In genomic region chr19:48656840-48657474, GRCh38 we compare ENCODE assay signal across 11 cellular contexts. TPM values are rescaled to one million over a fixed set of nuclear protein-coding genes. Genes with fewer than 3 reads are reported as not detected.
DNase-seq lines count a peak whose midpoint lies in the region; ATAC-seq and TF ChIP-seq lines count a peak whose summit lies in the region.
"Had no signal": no experiment of that assay in that cellular context is flagged by ENCODE, and none has a peak within 500 bp of the region (broad histone marks: within the 10 kb centered on the region; RNA-seq: fewer than 3 reads in every experiment).

No MANE protein-coding gene starts in this region.

- no peak overlapping the region for H3K4me3 Mint-ChIP-seq in Caco-2 (ENCODE audit: unreplicated experiment)
- H3K4me3 Mint-ChIP-seq: activated naive CD4-positive, alpha-beta T cell treated with anti-CD3 and anti-CD28 coated beads for 36 hours had no signal

- no peaks in the 10 kb centered on the region for H3K4me1 Mint-ChIP-seq in Caco-2 (ENCODE audit: low read depth, unreplicated experiment)

- ATAC-seq in RWPE2 (ENCODE audit: low read depth) (peak; percentile 66), esophagus mucosa (peak; percentile 19), HG02840 (IDR thresholded peaks at IDR 0.05; ENCODE audit: low FRiP score, unreplicated experiment) (no peak), HG02938 (IDR thresholded peaks at IDR 0.05; ENCODE audit: unreplicated experiment) (no peak)

- H3K9me2 ChIP-seq in GM23248 (ENCODE audit: insufficient read depth) = no peaks in the 10 kb centered on the region

- TF ChIP-seq CTCF in RWPE2 (IDR thresholded peaks at IDR 0.05; ENCODE audit: poor library complexity, severe bottlenecking) (no peak), Caco-2 (IDR thresholded peaks at IDR 0.05; ENCODE audit: insufficient read depth in 1 of 2, low read depth in 1 of 2, low read length in 1 of 2, severe bottlenecking in 1 of 2, unreplicated experiment in 1 of 2) (no peak)

- CTCF ChIA-PET in Caco-2 (lab: Charles Lee) = no interaction called here

- BruUV-seq in Caco-2 (replicated peaks; lab: Mats Ljungman, UMichigan) = no TSS peak

- H2AFZ ChIP-seq in GM23248 = no peak overlapping the region

- H3K9me3 ChIP-seq in GM23248 (ENCODE audit: low read depth) (no peaks in the 10 kb centered on the region), RWPE2 (ENCODE audit: severe bottlenecking) (no peaks in the 10 kb centered on the region), Caco-2 (no peaks in the 10 kb centered on the region)

- H3K4me1 ChIP-seq in GM23248 (ENCODE audit: insufficient read depth) (peaks cover 5% of the 10 kb centered on the region; the same call in 1 of the 2 replicates), RWPE2 (ENCODE audit: insufficient read depth, poor library complexity, severe bottlenecking) (peaks cover 10% of the 10 kb centered on the region), Caco-2 (peaks cover 10% of the 10 kb centered on the region; the same call in 1 of the 2 replicates)

- H3K36me3 Mint-ChIP-seq in Caco-2 (ENCODE audit: insufficient read depth, unreplicated experiment) = peaks cover 9% of the 10 kb centered on the region

- H3K4me3 ChIP-seq in GM23248 = no peak overlapping the region
- no peak overlapping the region for H3K4me3 ChIP-seq in RWPE2 (ENCODE audit: severe bottlenecking)
- no peak overlapping the region for H3K4me3 ChIP-seq in Caco-2 (ENCODE audit: low read depth, low read length)

- H3K27me3 ChIP-seq in GM23248 (replicated peaks; ENCODE audit: insufficient read depth) (no peaks in the 10 kb centered on the region), RWPE2 (ENCODE audit: insufficient read depth, poor library complexity, severe bottlenecking) (no peaks in the 10 kb centered on the region), Caco-2 (replicated peaks; ENCODE audit: control insufficient read depth, insufficient read depth, low read length) (no peaks in the 10 kb centered on the region)

- no peaks in the 10 kb centered on the region for H3K27me3 Mint-ChIP-seq in Caco-2 (ENCODE audit: insufficient read depth, unreplicated experiment)

- no peaks in the 10 kb centered on the region for H4K20me1 ChIP-seq in GM23248 (ENCODE audit: insufficient read depth)

- intact Hi-C loops in Caco-2 (cut with micrococcal nuclease; ENCODE audit: unreplicated experiment) = no loop called here

- no peaks in the 10 kb centered on the region for H3K79me2 ChIP-seq in GM23248 (ENCODE audit: insufficient read depth)

- DNase-seq in GM23248 (peak; percentile 94), RWPE2 (ENCODE audit: low spot score) (no peak), renal cortical epithelial cell (ENCODE audit: low read depth) (peak; percentile 93), Caco-2 (no peak), NCI-H2196 treated with DMSO at 0.1 percent for 48 hours (lab: John Stamatoyannopoulos, UW; ENCODE audit: unreplicated experiment) (no peak)
- DNase-seq: activated naive CD4-positive, alpha-beta T cell treated with anti-CD3 and anti-CD28 coated beads for 36 hours had no signal

- 30 to 31% methylated on average over 16 of the region's 16 CpGs for WGBS in GM23248 (ENCODE audit: low coverage in 1 of 2, low lambda C conversion rate in 2 of 2, missing lambda C conversion rate in 2 of 2), 2 experiments

- no peaks in the 10 kb centered on the region for H3K9me3 Mint-ChIP-seq in Caco-2 (ENCODE audit: unreplicated experiment)
- H3K9me3 Mint-ChIP-seq: activated naive CD4-positive, alpha-beta T cell treated with anti-CD3 and anti-CD28 coated beads for 36 hours had no signal

- H3K27ac ChIP-seq in GM23248 = no peak overlapping the region
- peak overlapping the region; percentile 17 for H3K27ac ChIP-seq in RWPE2 (ENCODE audit: poor library complexity, severe bottlenecking)
- H3K27ac ChIP-seq: VCaP had no signal

- H3F3A ChIP-seq in GM23248 (ENCODE audit: insufficient read depth) = peaks cover 18% of the 10 kb centered on the region

- no peak overlapping the region for H3K9ac ChIP-seq in GM23248

- H3K36me3 ChIP-seq in GM23248 (ENCODE audit: low read depth) (no peaks in the 10 kb centered on the region), RWPE2 (ENCODE audit: low read depth) (no peaks in the 10 kb centered on the region), Caco-2 (ENCODE audit: control insufficient read depth, insufficient read depth, low read length) (no peaks in the 10 kb centered on the region)

- POLR2A ChIA-PET in Caco-2 (lab: Charles Lee) = no interaction called here

- in situ Hi-C loops in GM23248 (cut with MboI) = no loop called here

- no peak overlapping the region for H3K4me2 ChIP-seq in GM23248 (ENCODE audit: unreplicated experiment)

- no peak overlapping the region for H3K27ac Mint-ChIP-seq in Caco-2 (ENCODE audit: unreplicated experiment)
- H3K27ac Mint-ChIP-seq: activated naive CD4-positive, alpha-beta T cell treated with anti-CD3 and anti-CD28 coated beads for 36 hours had no signal

RNA-seq across cellular contexts. Expression of gene CA11, which starts 11.0 kb away (rescaled TPM):
- 1.1 and 1.6 TPM in 2 replicates for total RNA-seq in GM23248 (2014; rRNA removed; shearing (Covaris generic))
- 2.7 and 3.5 TPM in 2 replicates for polyA plus RNA-seq in GM23248 (2016; fragmentation: Nextera tagmentation; extraction: Ambion mirVana)
- 3.1 TPM for total RNA-seq in esophagus mucosa
- 0.35 and 3.3 TPM in 2 replicates for total RNA-seq in renal cortical epithelial cell
- total RNA-seq in Caco-2 (2022) = 10.5 and 15.9 TPM in 2 replicates

RNA-seq across cellular contexts. Expression of gene NTN5, which starts 15.9 kb away (rescaled TPM):
- total RNA-seq in GM23248 (2014; rRNA removed; shearing (Covaris generic)) = 0.32 TPM in 1 of 2 replicates, not detected in the other
- not detected in 2 replicates for polyA plus RNA-seq in GM23248 (2016; fragmentation: Nextera tagmentation; extraction: Ambion mirVana)
- not detected for total RNA-seq in esophagus mucosa
- total RNA-seq in renal cortical epithelial cell = 0.40 TPM in 1 of 2 replicates, not detected in the other
- 0.12 and 0.34 TPM in 2 replicates for total RNA-seq in Caco-2 (2022)
- total RNA-seq: frontal cortex had no signal

RNA-seq across cellular contexts. Expression of gene DBP, which starts 19.8 kb away (rescaled TPM):
- 5.9 and 6.7 TPM in 2 replicates for total RNA-seq in GM23248 (2014; rRNA removed; shearing (Covaris generic))
- polyA plus RNA-seq in GM23248 (2016; fragmentation: Nextera tagmentation; extraction: Ambion mirVana) = 3.3 and 3.7 TPM in 2 replicates
- total RNA-seq in esophagus mucosa (6.7 TPM), renal cortical epithelial cell (0.52 and 2.3 TPM in 2 replicates), Caco-2 (2022) (17.4 and 17.7 TPM in 2 replicates)

RNA-seq across cellular contexts. Expression of gene SPHK2, which starts 37.7 kb away (rescaled TPM):
- total RNA-seq in GM23248 (2014; rRNA removed; shearing (Covaris generic)) = 5.2 and 7.2 TPM in 2 replicates
- 9.9 and 11.4 TPM in 2 replicates for polyA plus RNA-seq in GM23248 (2016; fragmentation: Nextera tagmentation; extraction: Ambion mirVana)
- total RNA-seq in esophagus mucosa (7.7 TPM), renal cortical epithelial cell (9.1 and 9.9 TPM in 2 replicates), Caco-2 (2022) (134 and 140 TPM in 2 replicates)

RNA-seq across cellular contexts. Expression of gene RPL18, which starts 38.0 kb away (rescaled TPM):
- total RNA-seq in GM23248 (2014; rRNA removed; shearing (Covaris generic)) = 1,266 and 1,345 TPM in 2 replicates
- 659 and 663 TPM in 2 replicates for polyA plus RNA-seq in GM23248 (2016; fragmentation: Nextera tagmentation; extraction: Ambion mirVana)
- total RNA-seq in esophagus mucosa = 1,668 TPM
- 591 and 1,820 TPM in 2 replicates for total RNA-seq in renal cortical epithelial cell
- total RNA-seq in Caco-2 (2022) = 1,812 and 1,896 TPM in 2 replicates

Comparison
In these comparisons a context has a peak if more than half of its experiments do, and no peak if none do; other contexts are left out.
1. DNase-seq: peak in GM23248 (single experiment) and renal cortical epithelial cell (single experiment); none in RWPE2 (single experiment), Caco-2 (0 of 2) and NCI-H2196 treated with DMSO at 0.1 percent for 48 hours (single experiment).
2. ATAC-seq: peak in RWPE2 (single experiment) and esophagus mucosa (single experiment); none in HG02840 (single experiment) and HG02938 (single experiment).